9 cellular contexts compared by ENCODE assay signal in the genomic region with DNA sequence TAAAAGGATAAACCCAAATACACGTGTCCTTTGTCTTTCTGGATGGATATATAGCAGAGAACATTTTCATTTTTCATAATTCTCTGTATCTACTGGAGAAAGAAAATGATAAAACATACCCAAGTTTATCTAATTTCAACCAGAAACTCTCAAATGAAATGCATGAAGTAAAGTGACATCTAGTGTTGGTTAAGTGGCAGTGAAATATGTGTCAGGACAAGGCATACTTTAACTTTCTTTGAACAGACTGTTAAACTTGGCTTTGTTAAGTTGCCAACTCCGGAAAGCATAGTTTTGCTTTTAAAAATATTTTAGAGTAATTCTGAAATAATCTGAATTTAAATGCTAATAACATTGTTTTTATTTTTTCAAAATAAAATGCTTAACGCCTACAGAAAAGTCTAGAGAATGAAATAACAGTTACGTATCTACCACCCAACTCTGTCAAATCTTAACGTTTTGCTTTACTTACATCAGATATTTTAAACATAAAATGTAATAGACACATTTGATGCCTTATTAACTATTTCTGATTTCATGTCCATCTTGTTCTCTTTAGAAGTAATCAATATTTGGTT. TPM values are rescaled to one million over a fixed set of nuclear protein-coding genes. Genes with fewer than 3 reads are reported as not detected.
DNase-seq lines count a peak whose midpoint lies in the region; ATAC-seq and TF ChIP-seq lines count a peak whose summit lies in the region.
"Had no signal": no experiment of that assay in that cellular context is flagged by ENCODE, and none has a peak within 500 bp of the region (broad histone marks: within the 10 kb centered on the region; RNA-seq: fewer than 3 reads in every experiment).

No MANE protein-coding gene starts in this region.

- H3K27ac ChIP-seq in cardiac muscle cell (no peak overlapping the region), tibial artery (no peak overlapping the region)

- no peak overlapping the region for H3K4me3 ChIP-seq in cardiac muscle cell
- H3K4me3 ChIP-seq in tibial artery = no peak overlapping the region

- H3K9me3 Mint-ChIP-seq in activated T-cell treated with anti-CD3 and anti-CD28 coated beads, Interleukin-2, amount 50 U/mL, for 4 hours = no peaks in the 10 kb centered on the region
- H3K9me3 Mint-ChIP-seq: stimulated activated naive CD8-positive, alpha-beta T cell treated with anti-CD3 and anti-CD28 coated beads, Interleukin-15, Interleukin-2, amounts not matched to agents 100 ng/mL and 50 ng/mL, for 24 hours had no signal

- peak; percentile 29 for DNase-seq in DMS153 treated with DMSO at 0.1 percent for 48 hours (lab: John Stamatoyannopoulos, UW; ENCODE audit: unreplicated experiment)
- DNase-seq in M059J (ENCODE audit: low read depth) = peak; percentile 55
- peak; percentile 56 for DNase-seq in SW480 (ENCODE audit: low spot score)
- DNase-seq in cardiac muscle cell (ENCODE audit: low read depth in 1 of 2, low spot score in 1 of 2) = peak in 1 of 2 donors; percentile 55
- DNase-seq in tibial artery = no peak
- no peak for DNase-seq in UCSD-AML1 (lab: John Stamatoyannopoulos, UW; ENCODE audit: unreplicated experiment)
- no peak for DNase-seq in activated T-cell treated with anti-CD3 and anti-CD28 coated beads, Interleukin-2, amount 50 U/mL, for 4 hours

- intact Hi-C loops in tibial artery (cut with DNase I; ENCODE audit: low total_unique reads) = loop anchor here (2.0 to 10.0 kb wide), 2 partner anchors 193 to 231 kb away; no protein-coding TSS in a partner anchor

- H3K36me3 ChIP-seq in cardiac muscle cell = no peaks in the 10 kb centered on the region
- no peaks in the 10 kb centered on the region for H3K36me3 ChIP-seq in tibial artery

- H3K36me3 Mint-ChIP-seq in activated T-cell treated with anti-CD3 and anti-CD28 coated beads, Interleukin-2, amount 50 U/mL, for 4 hours (ENCODE audit: insufficient read depth) = no peaks in the 10 kb centered on the region

- no peak for ATAC-seq in activated T-cell treated with anti-CD3 and anti-CD28 coated beads, Interleukin-2, amount 50 U/mL, for 4 hours
- no peak for ATAC-seq in HG02678 (IDR thresholded peaks at IDR 0.05; ENCODE audit: unreplicated experiment)

- no peak overlapping the region for H3K4me3 Mint-ChIP-seq in activated T-cell treated with anti-CD3 and anti-CD28 coated beads, Interleukin-2, amount 50 U/mL, for 4 hours
- H3K4me3 Mint-ChIP-seq: stimulated activated naive CD8-positive, alpha-beta T cell treated with anti-CD3 and anti-CD28 coated beads, Interleukin-15, Interleukin-2, amounts not matched to agents 100 ng/mL and 50 ng/mL, for 24 hours had no signal

- H3K27me3 ChIP-seq in cardiac muscle cell (peaks cover 25% of the 10 kb centered on the region), tibial artery (no peaks in the 10 kb centered on the region)

- H3K4me1 Mint-ChIP-seq in activated T-cell treated with anti-CD3 and anti-CD28 coated beads, Interleukin-2, amount 50 U/mL, for 4 hours (ENCODE audit: low read depth) = no peaks in the 10 kb centered on the region

- H3K27me3 Mint-ChIP-seq in activated T-cell treated with anti-CD3 and anti-CD28 coated beads, Interleukin-2, amount 50 U/mL, for 4 hours (ENCODE audit: low read depth) = peaks cover 15% of the 10 kb centered on the region

- TF ChIP-seq CTCF in cardiac muscle cell (IDR thresholded peaks at IDR 0.05; ENCODE audit: low read depth, low read length) = peak; percentile 71
- TF ChIP-seq CTCF in tibial artery (IDR thresholded peaks at IDR 0.05) = peak; percentile 72 to 84

- H3K9me3 ChIP-seq in cardiac muscle cell (ENCODE audit: low read depth) = no peaks in the 10 kb centered on the region
- H3K9me3 ChIP-seq in tibial artery = no peaks in the 10 kb centered on the region

- H3K4me1 ChIP-seq in cardiac muscle cell (ENCODE audit: low read depth) (no peaks in the 10 kb centered on the region), tibial artery (no peaks in the 10 kb centered on the region)

RNA-seq across cellular contexts. Expression of gene NTN4, which starts 25.2 kb away (rescaled TPM):
- 16.5 and 21.5 TPM in 2 replicates for total RNA-seq in M059J (2014; rRNA removed; shearing (Covaris generic))
- total RNA-seq in cardiac muscle cell = 0.86 and 1.2 TPM in 2 replicates
- polyA plus RNA-seq in cardiac muscle cell = 1.4 TPM in 1 of 2 replicates, not detected in the other
- under 1 TPM; 0.13 to 0.16 (median 0.16) TPM for total RNA-seq in activated T-cell treated with anti-CD3 and anti-CD28 coated beads, Interleukin-2, amount 50 U/mL, for 4 hours

RNA-seq across cellular contexts. Expression of gene SNRPF, which starts 43.0 kb away (rescaled TPM):
- 20.6 and 33.8 TPM in 2 replicates for total RNA-seq in M059J (2014; rRNA removed; shearing (Covaris generic))
- total RNA-seq in cardiac muscle cell = 20.9 and 22.7 TPM in 2 replicates
- 64.0 and 76.2 TPM in 2 replicates for polyA plus RNA-seq in cardiac muscle cell
- total RNA-seq in activated T-cell treated with anti-CD3 and anti-CD28 coated beads, Interleukin-2, amount 50 U/mL, for 4 hours = 10 to 100 TPM; 70.3 to 81.5 (median 79.7) TPM

Comparison
In these comparisons a context has a peak if more than half of its experiments do, and no peak if none do; other contexts are left out.
1. DNase-seq: peak in DMS153 treated with DMSO at 0.1 percent for 48 hours (single experiment), M059J (single experiment) and SW480 (single experiment); none in tibial artery (0 of 2), UCSD-AML1 (single experiment) and activated T-cell treated with anti-CD3 and anti-CD28 coated beads, Interleukin-2, amount 50 U/mL, for 4 hours (single experiment).